1 cellular context compared by ENCODE assay signal in the genomic region with DNA sequence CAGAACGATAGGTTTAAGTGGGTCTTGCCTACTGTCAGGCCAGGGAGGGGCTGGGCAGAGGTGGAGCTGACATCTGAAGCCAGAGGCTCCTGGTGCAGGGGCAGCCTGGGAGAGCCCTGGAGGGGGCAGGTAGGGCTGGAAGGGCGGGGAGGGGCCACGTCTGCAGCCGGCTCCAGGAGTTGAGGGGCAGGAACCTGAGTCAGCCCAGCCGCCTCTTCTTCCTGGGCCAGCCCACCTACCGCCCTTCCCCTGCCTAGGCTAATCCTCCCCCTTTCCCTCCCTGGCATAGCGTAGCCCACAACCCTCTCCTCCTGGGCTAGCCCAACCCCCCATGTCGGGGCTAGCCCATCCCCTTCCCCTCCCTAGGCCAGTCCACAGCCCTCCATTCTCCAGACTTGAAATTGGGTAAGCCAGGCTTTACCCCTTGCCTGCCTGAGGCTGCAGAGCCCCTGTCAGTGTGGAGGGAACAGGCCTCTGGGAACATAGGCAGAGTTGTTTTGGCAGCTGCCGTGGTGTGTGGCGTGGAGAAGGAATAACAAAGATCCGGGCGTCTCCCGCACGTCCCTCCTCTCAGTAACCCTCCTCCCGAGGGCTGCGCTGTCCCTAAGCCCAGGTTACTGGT.
TF ChIP-seq lines count a peak whose summit lies in the region.

No MANE protein-coding gene starts in this region.

TF ChIP-seq in K562, 482 proteins besides CTCF, POLR2A, EP300 and RAD21:
- TF ChIP-seq ZKSCAN3 (CRISPR knock-in tag; IDR thresholded peaks at IDR 0.05): peak; percentile 70
- no peak for TF ChIP-seq SAFB (IDR thresholded peaks at IDR 0.05; ENCODE audit: borderline replicate concordance, low read depth, low read length)
- TF ChIP-seq, protein P1, sequence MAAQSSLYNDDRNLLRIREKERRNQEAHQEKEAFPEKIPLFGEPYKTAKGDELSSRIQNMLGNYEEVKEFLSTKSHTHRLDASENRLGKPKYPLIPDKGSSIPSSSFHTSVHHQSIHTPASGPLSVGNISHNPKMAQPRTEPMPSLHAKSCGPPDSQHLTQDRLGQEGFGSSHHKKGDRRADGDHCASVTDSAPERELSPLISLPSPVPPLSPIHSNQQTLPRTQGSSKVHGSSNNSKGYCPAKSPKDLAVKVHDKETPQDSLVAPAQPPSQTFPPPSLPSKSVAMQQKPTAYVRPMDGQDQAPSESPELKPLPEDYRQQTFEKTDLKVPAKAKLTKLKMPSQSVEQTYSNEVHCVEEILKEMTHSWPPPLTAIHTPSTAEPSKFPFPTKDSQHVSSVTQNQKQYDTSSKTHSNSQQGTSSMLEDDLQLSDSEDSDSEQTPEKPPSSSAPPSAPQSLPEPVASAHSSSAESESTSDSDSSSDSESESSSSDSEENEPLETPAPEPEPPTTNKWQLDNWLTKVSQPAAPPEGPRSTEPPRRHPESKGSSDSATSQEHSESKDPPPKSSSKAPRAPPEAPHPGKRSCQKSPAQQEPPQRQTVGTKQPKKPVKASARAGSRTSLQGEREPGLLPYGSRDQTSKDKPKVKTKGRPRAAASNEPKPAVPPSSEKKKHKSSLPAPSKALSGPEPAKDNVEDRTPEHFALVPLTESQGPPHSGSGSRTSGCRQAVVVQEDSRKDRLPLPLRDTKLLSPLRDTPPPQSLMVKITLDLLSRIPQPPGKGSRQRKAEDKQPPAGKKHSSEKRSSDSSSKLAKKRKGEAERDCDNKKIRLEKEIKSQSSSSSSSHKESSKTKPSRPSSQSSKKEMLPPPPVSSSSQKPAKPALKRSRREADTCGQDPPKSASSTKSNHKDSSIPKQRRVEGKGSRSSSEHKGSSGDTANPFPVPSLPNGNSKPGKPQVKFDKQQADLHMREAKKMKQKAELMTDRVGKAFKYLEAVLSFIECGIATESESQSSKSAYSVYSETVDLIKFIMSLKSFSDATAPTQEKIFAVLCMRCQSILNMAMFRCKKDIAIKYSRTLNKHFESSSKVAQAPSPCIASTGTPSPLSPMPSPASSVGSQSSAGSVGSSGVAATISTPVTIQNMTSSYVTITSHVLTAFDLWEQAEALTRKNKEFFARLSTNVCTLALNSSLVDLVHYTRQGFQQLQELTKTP (IDR thresholded peaks at IDR 0.05; ENCODE audit: low read depth in 1 of 2, partially characterized antibody in 2 of 2): no peak
- peak; percentile 17; the same call in 1 of the 2 replicates for TF ChIP-seq RBFOX2 (IDR thresholded peaks at IDR 0.05; ENCODE audit: low read depth, low read length)
TF ChIP-seq in K562: peak in this region for 2.
